ENCODE assay signal across 9 cellular contexts in the genomic region with DNA sequence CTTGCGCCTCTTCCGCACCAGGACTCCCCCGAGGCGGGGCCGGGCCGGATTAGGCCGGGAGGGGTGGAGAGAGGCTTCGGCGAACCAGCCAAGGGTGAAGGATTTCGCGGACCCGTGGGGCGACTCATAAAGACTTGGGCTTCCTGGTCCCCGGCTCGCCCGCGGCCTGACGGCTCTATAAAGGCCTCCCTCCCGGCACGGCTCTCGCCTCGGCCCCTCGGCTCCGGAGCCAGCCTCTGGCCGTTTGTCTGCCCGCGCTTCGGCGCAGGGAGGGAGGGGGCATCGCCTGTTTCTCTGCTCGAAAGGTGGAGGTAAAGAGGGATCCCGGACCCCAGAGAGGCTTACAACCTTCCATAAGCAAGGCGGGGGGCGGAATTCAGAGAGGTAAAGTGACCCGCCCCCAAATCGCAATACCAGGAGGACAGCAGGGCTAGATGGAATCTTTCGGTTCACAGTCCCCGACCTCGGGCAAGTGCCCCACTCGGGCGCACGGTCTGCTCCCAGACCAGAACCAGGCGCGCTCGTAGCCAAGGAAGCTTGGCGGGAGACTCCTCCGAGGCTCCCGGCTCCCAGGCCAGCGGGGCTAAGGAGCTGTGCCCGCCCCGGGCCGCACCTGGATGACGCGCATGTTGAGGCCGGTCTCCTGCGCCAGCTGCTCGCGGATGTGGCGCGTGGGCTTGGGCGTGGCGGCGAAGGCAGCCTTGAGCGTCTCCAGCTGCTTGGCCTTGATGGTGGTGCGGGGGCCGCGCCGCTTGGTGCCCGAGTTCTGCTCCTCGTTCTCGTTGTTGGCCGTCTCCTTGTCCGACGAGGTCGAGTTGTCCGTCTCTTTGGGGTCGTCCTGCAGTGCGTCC. TPM values are rescaled to one million over a fixed set of nuclear protein-coding genes. Genes with fewer than 3 reads are reported as not detected.
DNase-seq lines count a peak whose midpoint lies in the region; ATAC-seq and TF ChIP-seq lines count a peak whose summit lies in the region.
"Had no signal": no experiment of that assay in that cellular context is flagged by ENCODE, and none has a peak within 500 bp of the region (broad histone marks: within the 10 kb centered on the region; RNA-seq: fewer than 3 reads in every experiment).

No MANE protein-coding gene starts in this region.

- peaks cover 28 to 80% (median 58%) of the 10 kb centered on the region in 6 donors for H3K4me1 ChIP-seq in spleen

- no peak overlapping the region for H3K27ac ChIP-seq in spleen

- no peak for TF ChIP-seq CTCF in spleen (IDR thresholded peaks at IDR 0.05 in 8 of 11, conservative IDR thresholded peaks at IDR 0.05 in 3 of 11)
- TF ChIP-seq CTCF in natural killer cell (IDR thresholded peaks at IDR 0.05): no peak

- ATAC-seq in T-helper 17 cell (no peak), natural killer cell (no peak)

- peak overlapping the region; percentile 66 for H3K4me3 Mint-ChIP-seq in T-helper 17 cell
- H3K4me3 Mint-ChIP-seq in natural killer cell: no peak overlapping the region

- intact Hi-C loops in spleen (cut with DNase I; ENCODE audit: low total_unique reads) (loop anchor here (10.0 kb wide), 1 partner anchor 437 kb away; no protein-coding TSS in a partner anchor), natural killer cell (cut with micrococcal nuclease) (no loop called here)

- H3K27ac Mint-ChIP-seq in T-helper 17 cell: no peak overlapping the region
- H3K27ac Mint-ChIP-seq in natural killer cell: no peak overlapping the region

- H3K36me3 ChIP-seq in spleen: no peaks in the 10 kb centered on the region

- H3K36me3 Mint-ChIP-seq in T-helper 17 cell (ENCODE audit: low read depth) (peaks cover 9% of the 10 kb centered on the region), natural killer cell (no peaks in the 10 kb centered on the region)

- H3K9me3 ChIP-seq in T-helper 17 cell (ENCODE audit: control insufficient read depth, low read length, poor library complexity, severe bottlenecking) (no peaks in the 10 kb centered on the region), spleen (no peaks in the 10 kb centered on the region)

- WGBS in spleen, 5 donors: 2 to 4% (median 3%) methylated on average over 41 to 78 of the region's 78 CpGs

- H3K4me1 Mint-ChIP-seq in T-helper 17 cell (peaks cover 20% of the 10 kb centered on the region), natural killer cell (peaks cover 7 to 12% of the 10 kb centered on the region in 2 donors)

- H3K4me3 ChIP-seq in iPS-11a (ENCODE audit: low read depth, low read length) (peak overlapping the region; percentile 20), spleen (peak overlapping the region in 7 of 8 donors; percentile 31 to 65 (median 38))

- H3K27me3 Mint-ChIP-seq in T-helper 17 cell (peaks cover 70% of the 10 kb centered on the region), natural killer cell (ENCODE audit: low read depth in 2 of 2) (peaks cover 54 to 63% of the 10 kb centered on the region in 2 donors)

- TF ChIP-seq POLR2A in spleen (IDR thresholded peaks at IDR 0.05): no peak

- H3K27me3 ChIP-seq in spleen (replicated peaks in 1 of 7): peaks cover 4 to 100% (median 99%) of the 10 kb centered on the region in 7 donors

- no peaks in the 10 kb centered on the region for H3K9me3 Mint-ChIP-seq in natural killer cell

- peak in 2 of 3 experiments; percentile 58 to 60 for DNase-seq in NCI-H1417 (lab: John Stamatoyannopoulos, UW)
- no peak for DNase-seq in NCI-H1417 treated with DMSO at 0.1 percent for 48 hours (lab: John Stamatoyannopoulos, UW)
- no peak for DNase-seq in T-helper 17 cell
- no peak for DNase-seq in spleen
- DNase-seq in amniotic stem cell (lab: John Stamatoyannopoulos, UW): no peak
- no peak for DNase-seq in NCI-H524 treated with DMSO at 0.1 percent for 48 hours (lab: John Stamatoyannopoulos, UW)
- no peak for DNase-seq in natural killer cell
- DNase-seq: SW 1271 had no signal

RNA-seq across cellular contexts. Expression of a gene that starts 3.9 kb away (rescaled TPM):
- total RNA-seq in T-helper 17 cell: not detected
- total RNA-seq in spleen: not detected
- not detected for polyA plus RNA-seq in spleen
- not detected for total RNA-seq in natural killer cell

RNA-seq across cellular contexts. Expression of a gene that starts 45.6 kb away (rescaled TPM):
- total RNA-seq in T-helper 17 cell: under 1 TPM in 1 of 2 donors, not detected in 1; 0.42 TPM
- total RNA-seq in spleen: 1 to 10 TPM; 2.0 to 8.4 (median 4.7) TPM
- 10 to 100 TPM in 1 of 3 donors, 1 to 10 TPM in 2; 5.2 to 12.1 (median 8.9) TPM for polyA plus RNA-seq in spleen
- total RNA-seq in natural killer cell: 1 to 10 TPM; 1.0 to 7.5 (median 3.7) TPM

Comparison
In these comparisons a context has a peak if more than half of its experiments do, and no peak if none do; other contexts are left out.
1. DNase-seq: peak in NCI-H1417 (2 of 3); none in NCI-H1417 treated with DMSO at 0.1 percent for 48 hours (single experiment), T-helper 17 cell (0 of 3), spleen (single experiment), amniotic stem cell (single experiment), NCI-H524 treated with DMSO at 0.1 percent for 48 hours (single experiment) and natural killer cell (single experiment).